Comparison of ENCODE assay signal across 1 cellular context in genomic region chr3:94159062-94159726, GRCh38.
A peak's percentile ranks its signal among the peaks of the same experiment; 100 is the strongest.
TF ChIP-seq lines count a peak whose summit lies in the region.

No MANE protein-coding gene starts in this region.

TF ChIP-seq in HEK293, 187 proteins besides CTCF, POLR2A, EP300 and RAD21 (continued from another document and continues in another):
- TF ChIP-seq ATF2 (tag by site-specific recombination; IDR thresholded peaks at IDR 0.05; ENCODE audit: low read depth) (0 out of 2 replicates have a peak, but pooled peaks have one; percentile 33), RBAK (tag by site-specific recombination; IDR thresholded peaks at IDR 0.05) (no peak), ZNF426 (tag by site-specific recombination; IDR thresholded peaks at IDR 0.05) (no peak), ZNF302 (tag by site-specific recombination; IDR thresholded peaks at IDR 0.05; ENCODE audit: low read depth) (no peak), ZNF843 (tag by site-specific recombination; IDR thresholded peaks at IDR 0.05) (0 out of 2 replicates have a peak, but pooled peaks have one; percentile 38), PATZ1 (tag by site-specific recombination; IDR thresholded peaks at IDR 0.05) (peak; percentile 27; the same call in 1 of the 2 replicates), ZNF350 (tag by site-specific recombination; IDR thresholded peaks at IDR 0.05) (peak; percentile 95), ZNF221 (tag by site-specific recombination; IDR thresholded peaks at IDR 0.05; ENCODE audit: borderline replicate concordance) (no peak), ZNF548 (tag by site-specific recombination; IDR thresholded peaks at IDR 0.05) (no peak), GLI4 (tag by site-specific recombination; IDR thresholded peaks at IDR 0.05) (no peak), ZNF391 (tag by site-specific recombination; IDR thresholded peaks at IDR 0.05; ENCODE audit: borderline replicate concordance, low read depth) (no peak), YY1 (tag by site-specific recombination; IDR thresholded peaks at IDR 0.05) (no peak), ZNF621 (tag by site-specific recombination; IDR thresholded peaks at IDR 0.05) (no peak), ZEB2 (tag by site-specific recombination; IDR thresholded peaks at IDR 0.05) (0 out of 2 replicates have a peak, but pooled peaks have one; percentile 28), ZNF658 (tag by site-specific recombination; IDR thresholded peaks at IDR 0.05) (no peak), ZNF2 (tag by site-specific recombination; IDR thresholded peaks at IDR 0.05) (no peak), ZNF660 (tag by site-specific recombination; IDR thresholded peaks at IDR 0.05) (no peak), ZNF266 (tag by site-specific recombination; IDR thresholded peaks at IDR 0.05; ENCODE audit: low read depth) (no peak), ZNF19 (tag by site-specific recombination; IDR thresholded peaks at IDR 0.05; ENCODE audit: low read depth) (no peak), ZNF785 (tag by site-specific recombination; IDR thresholded peaks at IDR 0.05) (no peak), ZNF24 (tag by site-specific recombination; IDR thresholded peaks at IDR 0.05) (no peak), WT1 (tag by site-specific recombination; IDR thresholded peaks at IDR 0.05) (peak; percentile 72), ZNF155 (tag by site-specific recombination; IDR thresholded peaks at IDR 0.05) (no peak), ZFP37 (tag by site-specific recombination; IDR thresholded peaks at IDR 0.05) (no peak), ZNF169 (tag by site-specific recombination; IDR thresholded peaks at IDR 0.05) (no peak), KLF16 (tag by site-specific recombination; IDR thresholded peaks at IDR 0.05) (no peak), SALL2 (tag by site-specific recombination; IDR thresholded peaks at IDR 0.05; ENCODE audit: borderline replicate concordance) (no peak), ZNF18 (tag by site-specific recombination; IDR thresholded peaks at IDR 0.05) (no peak), ZNF10 (tag by site-specific recombination; IDR thresholded peaks at IDR 0.05) (no peak), ZSCAN16 (tag by site-specific recombination; IDR thresholded peaks at IDR 0.05) (no peak), ZBTB11 (tag by site-specific recombination; conservative IDR thresholded peaks at IDR 0.05; ENCODE audit: low read depth) (no peak), MYNN (tag by site-specific recombination; IDR thresholded peaks at IDR 0.05; ENCODE audit: borderline replicate concordance) (no peak), IKZF3 (tag by site-specific recombination; IDR thresholded peaks at IDR 0.05) (no peak), ZNF48 (tag by site-specific recombination; IDR thresholded peaks at IDR 0.05) (no peak), ZNF404 (tag by site-specific recombination; IDR thresholded peaks at IDR 0.05) (no peak), ZNF585B (tag by site-specific recombination; IDR thresholded peaks at IDR 0.05) (no peak), ZNF704 (tag by site-specific recombination; IDR thresholded peaks at IDR 0.05) (no peak), OVOL3 (tag by site-specific recombination; IDR thresholded peaks at IDR 0.05) (peak; percentile 84; the same call in 1 of the 2 replicates), ZNF654 (tag by site-specific recombination; IDR thresholded peaks at IDR 0.05; ENCODE audit: low read depth) (no peak), ZNF394 (tag by site-specific recombination; IDR thresholded peaks at IDR 0.05; ENCODE audit: borderline replicate concordance) (no peak), ZNF473 (tag by site-specific recombination; IDR thresholded peaks at IDR 0.05) (no peak), ZSCAN18 (tag by site-specific recombination; IDR thresholded peaks at IDR 0.05) (no peak), REPIN1 (tag by site-specific recombination; IDR thresholded peaks at IDR 0.05; ENCODE audit: low read depth) (no peak), ZNF664 (tag by site-specific recombination; IDR thresholded peaks at IDR 0.05) (no peak), ZFP41 (tag by site-specific recombination; IDR thresholded peaks at IDR 0.05; ENCODE audit: borderline replicate concordance) (no peak), SCRT1 (tag by site-specific recombination; IDR thresholded peaks at IDR 0.05; ENCODE audit: borderline replicate concordance) (0 out of 2 replicates have a peak, but pooled peaks have one; percentile 42), ZNF555 (tag by site-specific recombination; conservative IDR thresholded peaks at IDR 0.05) (no peak), KLF1 (tag by site-specific recombination; IDR thresholded peaks at IDR 0.05) (0 out of 2 replicates have a peak, but pooled peaks have one; percentile 40), ZNF600 (tag by site-specific recombination; IDR thresholded peaks at IDR 0.05) (no peak)
- TF ChIP-seq, protein P1, sequence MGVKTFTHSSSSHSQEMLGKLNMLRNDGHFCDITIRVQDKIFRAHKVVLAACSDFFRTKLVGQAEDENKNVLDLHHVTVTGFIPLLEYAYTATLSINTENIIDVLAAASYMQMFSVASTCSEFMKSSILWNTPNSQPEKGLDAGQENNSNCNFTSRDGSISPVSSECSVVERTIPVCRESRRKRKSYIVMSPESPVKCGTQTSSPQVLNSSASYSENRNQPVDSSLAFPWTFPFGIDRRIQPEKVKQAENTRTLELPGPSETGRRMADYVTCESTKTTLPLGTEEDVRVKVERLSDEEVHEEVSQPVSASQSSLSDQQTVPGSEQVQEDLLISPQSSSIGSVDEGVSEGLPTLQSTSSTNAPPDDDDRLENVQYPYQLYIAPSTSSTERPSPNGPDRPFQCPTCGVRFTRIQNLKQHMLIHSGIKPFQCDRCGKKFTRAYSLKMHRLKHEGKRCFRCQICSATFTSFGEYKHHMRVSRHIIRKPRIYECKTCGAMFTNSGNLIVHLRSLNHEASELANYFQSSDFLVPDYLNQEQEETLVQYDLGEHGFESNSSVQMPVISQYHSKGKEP (tag by site-specific recombination; IDR thresholded peaks at IDR 0.05), result peak; percentile 91
- TF ChIP-seq, protein P2, sequence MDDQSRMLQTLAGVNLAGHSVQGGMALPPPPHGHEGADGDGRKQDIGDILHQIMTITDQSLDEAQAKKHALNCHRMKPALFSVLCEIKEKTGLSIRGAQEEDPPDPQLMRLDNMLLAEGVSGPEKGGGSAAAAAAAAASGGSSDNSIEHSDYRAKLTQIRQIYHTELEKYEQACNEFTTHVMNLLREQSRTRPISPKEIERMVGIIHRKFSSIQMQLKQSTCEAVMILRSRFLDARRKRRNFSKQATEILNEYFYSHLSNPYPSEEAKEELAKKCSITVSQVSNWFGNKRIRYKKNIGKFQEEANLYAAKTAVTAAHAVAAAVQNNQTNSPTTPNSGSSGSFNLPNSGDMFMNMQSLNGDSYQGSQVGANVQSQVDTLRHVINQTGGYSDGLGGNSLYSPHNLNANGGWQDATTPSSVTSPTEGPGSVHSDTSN (CRISPR knock-in tag; IDR thresholded peaks at IDR 0.05), result no peak
- TF ChIP-seq, protein P3, sequence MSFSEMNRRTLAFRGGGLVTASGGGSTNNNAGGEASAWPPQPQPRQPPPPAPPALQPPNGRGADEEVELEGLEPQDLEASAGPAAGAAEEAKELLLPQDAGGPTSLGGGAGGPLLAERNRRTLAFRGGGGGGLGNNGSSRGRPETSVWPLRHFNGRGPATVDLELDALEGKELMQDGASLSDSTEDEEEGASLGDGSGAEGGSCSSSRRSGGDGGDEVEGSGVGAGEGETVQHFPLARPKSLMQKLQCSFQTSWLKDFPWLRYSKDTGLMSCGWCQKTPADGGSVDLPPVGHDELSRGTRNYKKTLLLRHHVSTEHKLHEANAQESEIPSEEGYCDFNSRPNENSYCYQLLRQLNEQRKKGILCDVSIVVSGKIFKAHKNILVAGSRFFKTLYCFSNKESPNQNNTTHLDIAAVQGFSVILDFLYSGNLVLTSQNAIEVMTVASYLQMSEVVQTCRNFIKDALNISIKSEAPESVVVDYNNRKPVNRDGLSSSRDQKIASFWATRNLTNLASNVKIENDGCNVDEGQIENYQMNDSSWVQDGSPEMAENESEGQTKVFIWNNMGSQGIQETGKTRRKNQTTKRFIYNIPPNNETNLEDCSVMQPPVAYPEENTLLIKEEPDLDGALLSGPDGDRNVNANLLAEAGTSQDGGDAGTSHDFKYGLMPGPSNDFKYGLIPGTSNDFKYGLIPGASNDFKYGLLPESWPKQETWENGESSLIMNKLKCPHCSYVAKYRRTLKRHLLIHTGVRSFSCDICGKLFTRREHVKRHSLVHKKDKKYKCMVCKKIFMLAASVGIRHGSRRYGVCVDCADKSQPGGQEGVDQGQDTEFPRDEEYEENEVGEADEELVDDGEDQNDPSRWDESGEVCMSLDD (tag by site-specific recombination; IDR thresholded peaks at IDR 0.05), result no peak
